15 cellular contexts compared by ENCODE assay signal in genomic region chr22:30643055-30643875, GRCh38. TPM values are rescaled to one million over a fixed set of nuclear protein-coding genes. Genes with fewer than 3 reads are reported as not detected.
A peak's percentile ranks its signal among the peaks of the same experiment; 100 is the strongest.
DNase-seq lines count a peak whose midpoint lies in the region; ATAC-seq lines count a peak whose summit lies in the region.
"Had no signal": no experiment of that assay in that cellular context is flagged by ENCODE, and none has a peak within 500 bp of the region (broad histone marks: within the 10 kb centered on the region; RNA-seq: fewer than 3 reads in every experiment).

No MANE protein-coding gene starts in this region.

- H3K27me3 Mint-ChIP-seq in activated T-cell treated with anti-CD3 and anti-CD28 coated beads, Interleukin-2, amount 50 U/mL, for 72 hours (ENCODE audit: low read depth), result no peaks in the 10 kb centered on the region
- no peaks in the 10 kb centered on the region for H3K27me3 Mint-ChIP-seq in activated naive CD8-positive, alpha-beta T cell
- no peaks in the 10 kb centered on the region for H3K27me3 Mint-ChIP-seq in stimulated activated naive CD8-positive, alpha-beta T cell treated with anti-CD3 and anti-CD28 coated beads, Interleukin-15, amount 100 ng/mL, for 72 hours

- H3K4me3 Mint-ChIP-seq in activated T-cell treated with anti-CD3 and anti-CD28 coated beads, Interleukin-2, amount 50 U/mL, for 72 hours, result peak overlapping the region; percentile 61 to 63
- H3K4me3 Mint-ChIP-seq in activated naive CD8-positive, alpha-beta T cell, result peak overlapping the region; percentile 51
- H3K4me3 Mint-ChIP-seq in stimulated activated naive CD8-positive, alpha-beta T cell treated with anti-CD3 and anti-CD28 coated beads, Interleukin-15, amount 100 ng/mL, for 72 hours, result peak overlapping the region; percentile 27 to 45
- H3K4me3 Mint-ChIP-seq: neural crest cell had no signal

- no peak for ATAC-seq in activated T-cell treated with anti-CD3 and anti-CD28 coated beads, Interleukin-2, amount 50 U/mL, for 72 hours (replicated peaks in 1 of 2)
- ATAC-seq in left ventricle myocardium superior, result peak; percentile 81
- peak; percentile 2 for ATAC-seq in stimulated activated naive CD8-positive, alpha-beta T cell treated with anti-CD3 and anti-CD28 coated beads, Interleukin-15, amount 100 ng/mL, for 72 hours
- no peak for ATAC-seq in HG03354 (IDR thresholded peaks at IDR 0.05; ENCODE audit: poor library complexity, severe bottlenecking, unreplicated experiment)
- ATAC-seq: lower lobe of right lung had no signal

- H3K27ac Mint-ChIP-seq in activated T-cell treated with anti-CD3 and anti-CD28 coated beads, Interleukin-2, amount 50 U/mL, for 72 hours, result peak overlapping the region; percentile 63
- peak overlapping the region; percentile 88 for H3K27ac Mint-ChIP-seq in activated naive CD8-positive, alpha-beta T cell
- peak overlapping the region; percentile 87 for H3K27ac Mint-ChIP-seq in stimulated activated naive CD8-positive, alpha-beta T cell treated with anti-CD3 and anti-CD28 coated beads, Interleukin-15, amount 100 ng/mL, for 72 hours

- no peak for DNase-seq in activated T-cell treated with anti-CD3 and anti-CD28 coated beads, Interleukin-2, amount 50 U/mL, for 72 hours
- no peak for DNase-seq in activated T-cell treated with anti-CD3 and anti-CD28 coated beads, Interleukin-2, amount 50 U/mL, for 1 hour
- DNase-seq in left ventricle myocardium superior (peak; percentile 70), DMS153 (lab: John Stamatoyannopoulos, UW) (no peak), cerebellar cortex (ENCODE audit: low spot score) (no peak)
- DNase-seq in stimulated activated naive CD8-positive, alpha-beta T cell treated with anti-CD3 and anti-CD28 coated beads, Interleukin-15, amount 100 ng/mL, for 72 hours, result no peak
- DNase-seq: Calu3, esophagus squamous epithelium, KBM-7, lower lobe of right lung, NCI-H1105, SHP77 treated with DMSO at 0.1 percent for 48 hours had no signal

- H3K9me3 Mint-ChIP-seq in activated T-cell treated with anti-CD3 and anti-CD28 coated beads, Interleukin-2, amount 50 U/mL, for 72 hours, result no peaks in the 10 kb centered on the region
- H3K9me3 Mint-ChIP-seq in activated naive CD8-positive, alpha-beta T cell (ENCODE audit: low read depth), result no peaks in the 10 kb centered on the region
- no peaks in the 10 kb centered on the region for H3K9me3 Mint-ChIP-seq in stimulated activated naive CD8-positive, alpha-beta T cell treated with anti-CD3 and anti-CD28 coated beads, Interleukin-15, amount 100 ng/mL, for 72 hours
- H3K9me3 Mint-ChIP-seq: neural crest cell had no signal

- peaks cover 3% of the 10 kb centered on the region in 2 donors for H3K36me3 Mint-ChIP-seq in activated T-cell treated with anti-CD3 and anti-CD28 coated beads, Interleukin-2, amount 50 U/mL, for 72 hours (ENCODE audit: insufficient read depth in 2 of 2)
- H3K36me3 Mint-ChIP-seq in activated naive CD8-positive, alpha-beta T cell, result peaks cover 6% of the 10 kb centered on the region

- H3K4me1 Mint-ChIP-seq in activated T-cell treated with anti-CD3 and anti-CD28 coated beads, Interleukin-2, amount 50 U/mL, for 72 hours (ENCODE audit: low read depth), result peaks cover 46% of the 10 kb centered on the region
- H3K4me1 Mint-ChIP-seq in activated naive CD8-positive, alpha-beta T cell (ENCODE audit: low read depth), result peaks cover 26% of the 10 kb centered on the region
- H3K4me1 Mint-ChIP-seq in stimulated activated naive CD8-positive, alpha-beta T cell treated with anti-CD3 and anti-CD28 coated beads, Interleukin-15, amount 100 ng/mL, for 72 hours, result peaks cover 39% of the 10 kb centered on the region

- intact Hi-C loops in left ventricle myocardium superior (cut with micrococcal nuclease), result no loop called here

RNA-seq across cellular contexts. Expression of gene SLC35E4, which starts 7.7 kb away (rescaled TPM):
- 1 to 10 TPM; 6.6 to 8.8 TPM for total RNA-seq in activated T-cell treated with anti-CD3 and anti-CD28 coated beads, Interleukin-2, amount 50 U/mL, for 72 hours
- 3.1 TPM for total RNA-seq in left ventricle myocardium superior

RNA-seq across cellular contexts. Expression of gene DUSP18, which starts 24.4 kb away (rescaled TPM):
- 10 to 100 TPM in 1 of 2 donors, 1 to 10 TPM in 1; 9.7 to 14.3 TPM for total RNA-seq in activated T-cell treated with anti-CD3 and anti-CD28 coated beads, Interleukin-2, amount 50 U/mL, for 72 hours
- 2.5 TPM for total RNA-seq in left ventricle myocardium superior

RNA-seq across cellular contexts. Expression of gene TCN2, which starts 36.3 kb away (rescaled TPM):
- 1 to 10 TPM in 1 of 2 donors, under 1 TPM in 1; 0.44 to 1.3 TPM for total RNA-seq in activated T-cell treated with anti-CD3 and anti-CD28 coated beads, Interleukin-2, amount 50 U/mL, for 72 hours
- 14.6 TPM for total RNA-seq in left ventricle myocardium superior

RNA-seq across cellular contexts. Expression of gene OSBP2, which starts 51.4 kb away (rescaled TPM):
- 10 to 100 TPM in 1 of 2 donors, 1 to 10 TPM in 1; 7.2 to 11.9 TPM for total RNA-seq in activated T-cell treated with anti-CD3 and anti-CD28 coated beads, Interleukin-2, amount 50 U/mL, for 72 hours
- 16.0 TPM for total RNA-seq in left ventricle myocardium superior

RNA-seq across cellular contexts. Expression of gene PES1, which starts 51.6 kb away (rescaled TPM):
- 10 to 100 TPM; 75.7 to 90.4 TPM for total RNA-seq in activated T-cell treated with anti-CD3 and anti-CD28 coated beads, Interleukin-2, amount 50 U/mL, for 72 hours
- 21.6 TPM for total RNA-seq in left ventricle myocardium superior

Comparison
In these comparisons a context has a peak if more than half of its experiments do, and no peak if none do; other contexts are left out.
1. ATAC-seq: peak in left ventricle myocardium superior (single experiment) and stimulated activated naive CD8-positive, alpha-beta T cell treated with anti-CD3 and anti-CD28 coated beads, Interleukin-15, amount 100 ng/mL, for 72 hours (single experiment); none in activated T-cell treated with anti-CD3 and anti-CD28 coated beads, Interleukin-2, amount 50 U/mL, for 72 hours (0 of 2) and HG03354 (single experiment).
2. Peak in every context shown above with its lines, with median percentiles within 50 percentile points of each other: H3K27ac Mint-ChIP-seq and H3K4me3 Mint-ChIP-seq.